In genomic region chr3:64188810-64189560, GRCh38 we compare ENCODE assay signal across 9 cellular contexts. TPM values are rescaled to one million over a fixed set of nuclear protein-coding genes. Genes with fewer than 3 reads are reported as not detected.
A peak's percentile ranks its signal among the peaks of the same experiment; 100 is the strongest.
DNase-seq lines count a peak whose midpoint lies in the region; TF ChIP-seq lines count a peak whose summit lies in the region.
"Had no signal": no experiment of that assay in that cellular context is flagged by ENCODE, and none has a peak within 500 bp of the region (broad histone marks: within the 10 kb centered on the region; RNA-seq: fewer than 3 reads in every experiment).

No MANE protein-coding gene starts in this region.

- CTCF ChIA-PET in Calu3 (lab: Charles Lee), result no interaction called here

- peak; percentile 50 for DNase-seq in Calu3
- peak; percentile 80 to 95 for DNase-seq in SJSA1 (ENCODE audit: low read depth in 1 of 2, low spot score in 2 of 2)
- DNase-seq in glomerular visceral epithelial cell (ENCODE audit: extremely low spot score), result peak; percentile 88
- DNase-seq in pons (ENCODE audit: low spot score), result peak; percentile 64
- DNase-seq in GM13977 (ENCODE audit: low spot score), result no peak
- no peak for DNase-seq in cerebellar cortex (ENCODE audit: low spot score)
- no peak for DNase-seq in NCI-H146 treated with DMSO at 0.1 percent for 48 hours (lab: John Stamatoyannopoulos, UW; ENCODE audit: unreplicated experiment)
- no peak for DNase-seq in GF-D8 (lab: John Stamatoyannopoulos, UW)
- DNase-seq: activated naive CD4-positive, alpha-beta T cell treated with anti-CD3 and anti-CD28 coated beads for 36 hours had no signal

- peaks cover 14% of the 10 kb centered on the region for H3K36me3 ChIP-seq in SJSA1

- no TSS peak for BruUV-seq in Calu3 (replicated peaks; lab: Mats Ljungman, UMichigan)

- no peak overlapping the region for H3K4me3 ChIP-seq in SJSA1

- TF ChIP-seq CTCF in Calu3 (IDR thresholded peaks at IDR 0.05; ENCODE audit: unreplicated experiment) (no peak), GM13977 (IDR thresholded peaks at IDR 0.05; ENCODE audit: extremely low read depth, insufficient read depth, missing control alignments) (no peak)

- H3K27ac ChIP-seq in SJSA1, result peak overlapping the region; percentile 98

- no peaks in the 10 kb centered on the region for H3K9me3 Mint-ChIP-seq in Calu3 (ENCODE audit: low read depth, unreplicated experiment)

- no peaks in the 10 kb centered on the region for H3K27me3 Mint-ChIP-seq in Calu3 (ENCODE audit: unreplicated experiment)

- in situ Hi-C loops in GM13977 (cut with MboI; ENCODE audit: low pct_unique_long_range_greater_than_20kb, low sequenced_read_pairs, unreplicated experiment), result no loop called here

- peak overlapping the region; percentile 84 for H3K27ac Mint-ChIP-seq in Calu3 (ENCODE audit: unreplicated experiment)
- H3K27ac Mint-ChIP-seq: activated naive CD4-positive, alpha-beta T cell treated with anti-CD3 and anti-CD28 coated beads for 36 hours had no signal

- peak overlapping the region; percentile 53 for H3K4me3 Mint-ChIP-seq in Calu3 (ENCODE audit: low read depth, unreplicated experiment)
- H3K4me3 Mint-ChIP-seq: activated naive CD4-positive, alpha-beta T cell treated with anti-CD3 and anti-CD28 coated beads for 36 hours had no signal

- H3K36me3 Mint-ChIP-seq in Calu3 (ENCODE audit: insufficient read depth, unreplicated experiment), result peaks cover 12% of the 10 kb centered on the region

- peaks cover 46% of the 10 kb centered on the region for H3K4me1 Mint-ChIP-seq in Calu3 (ENCODE audit: low read depth, unreplicated experiment)

- H3K9me3 ChIP-seq in SJSA1 (replicated peaks), result no peaks in the 10 kb centered on the region

- no peaks in the 10 kb centered on the region for H3K27me3 ChIP-seq in SJSA1 (replicated peaks)

- intact Hi-C loops in Calu3 (cut with micrococcal nuclease; ENCODE audit: unreplicated experiment), result loop anchor here (10.0 kb wide), 2 partner anchors 154 to 296 kb away; no protein-coding TSS in a partner anchor

- peaks cover 73% of the 10 kb centered on the region for H3K4me1 ChIP-seq in SJSA1 (replicated peaks)

RNA-seq across cellular contexts. Expression of gene PRICKLE2, which starts 36.3 kb away (rescaled TPM):
- total RNA-seq in Calu3 (2022), result 1.9 and 4.0 TPM in 2 replicates
- total RNA-seq in SJSA1 (2014; rRNA removed; shearing (Covaris generic)), result 9.7 and 18.3 TPM in 2 replicates

Comparison
In these comparisons a context has a peak if more than half of its experiments do, and no peak if none do; other contexts are left out.
1. DNase-seq: peak in Calu3 (single experiment), SJSA1 (2 of 2), glomerular visceral epithelial cell (single experiment) and pons (single experiment); none in GM13977 (single experiment), cerebellar cortex (single experiment), NCI-H146 treated with DMSO at 0.1 percent for 48 hours (single experiment) and GF-D8 (single experiment).